18 cellular contexts compared by ENCODE assay signal in the genomic region with DNA sequence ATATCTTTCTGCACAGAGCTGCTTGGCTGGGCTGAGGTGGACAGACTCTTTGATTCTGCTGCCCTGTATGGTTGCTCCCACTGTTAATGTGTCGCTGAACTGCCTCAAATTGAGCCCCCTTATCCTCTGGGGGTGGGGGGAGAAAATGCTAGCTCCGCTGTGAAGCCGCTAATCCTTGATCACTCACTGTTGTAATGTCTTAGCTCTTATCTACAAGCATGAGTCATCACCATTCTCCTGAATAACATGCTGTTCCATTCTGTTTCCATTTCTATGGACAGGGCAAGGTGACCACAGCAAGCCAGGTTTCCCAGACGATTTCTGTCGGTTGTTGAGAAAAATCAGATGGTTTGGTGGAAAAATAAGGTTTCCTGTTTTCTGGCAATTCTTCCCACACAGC.
"Had no signal": no experiment of that assay in that cellular context is flagged by ENCODE, and none has a peak within 500 bp of the region (broad histone marks: within the 10 kb centered on the region; RNA-seq: fewer than 3 reads in every experiment).

No MANE protein-coding gene starts in this region.

- H3K4me1 ChIP-seq: gastroesophageal sphincter, left ventricle myocardium inferior, parathyroid adenoma had no signal

- DNase-seq: activated CD4-positive, alpha-beta T cell treated with anti-CD3 and anti-CD28 coated beads, Interleukin-2, amount 10 ng/mL, durations not matched to agents 24 days and 14 days; activated CD4-positive, CD25-positive, alpha-beta regulatory T cell; activated CD8-positive, alpha-beta memory T cell treated with anti-CD3 and anti-CD28 coated beads, Interleukin-2, amount 50 U/mL, for 4 hours; activated CD8-positive, alpha-beta T cell treated with anti-CD3 and anti-CD28 coated beads, Interleukin-2, amount 10 ng/mL, durations not matched to agents 7 days and 5 days; activated gamma-delta T cell treated with Interleukin-2 at 50 U/mL for 16 hours; activated T-cell treated with anti-CD3 and anti-CD28 coated beads, Interleukin-2, amount 50 U/mL, for 72 hours; amygdala; dermis blood vessel endothelial cell; hippocampal formation; left ventricle myocardium inferior; mucosa of descending colon; naive thymus-derived CD4-positive, alpha-beta T cell; retina; small intestine; stimulated activated CD4-positive, alpha-beta T cell treated with anti-CD3 and anti-CD28 coated beads, Interleukin-4, amount 100 ng/mL, for 24 hours; stimulated activated naive CD8-positive, alpha-beta T cell treated with anti-CD3 and anti-CD28 coated beads, Interleukin-15, Interleukin-2, amounts not matched to agents 100 U/mL and 50 U/mL, for 24 hours had no signal

- ATAC-seq: activated CD8-positive, alpha-beta T cell treated with anti-CD3 and anti-CD28 coated beads, Interleukin-2, amount 10 ng/mL, durations not matched to agents 7 days and 5 days; activated T-cell treated with anti-CD3 and anti-CD28 coated beads, Interleukin-2, amount 50 U/mL, for 72 hours; gastroesophageal sphincter; mucosa of descending colon; naive thymus-derived CD4-positive, alpha-beta T cell; stimulated activated naive CD8-positive, alpha-beta T cell treated with anti-CD3 and anti-CD28 coated beads, Interleukin-15, Interleukin-2, amounts not matched to agents 100 U/mL and 50 U/mL, for 24 hours had no signal

- H3K27ac ChIP-seq: gastroesophageal sphincter, left ventricle myocardium inferior, parathyroid adenoma had no signal

- H3K36me3 ChIP-seq: gastroesophageal sphincter, left ventricle myocardium inferior had no signal

- H3K4me3 ChIP-seq: gastroesophageal sphincter, left ventricle myocardium inferior, mucosa of descending colon had no signal

- H3K9me3 ChIP-seq: gastroesophageal sphincter, left ventricle myocardium inferior, mucosa of descending colon had no signal
